Comparison of ENCODE assay signal across 9 cellular contexts in genomic region chr2:222424281-222424728, GRCh38. TPM values are rescaled to one million over a fixed set of nuclear protein-coding genes. Genes with fewer than 3 reads are reported as not detected.
DNase-seq lines count a peak whose midpoint lies in the region; ATAC-seq, FAIRE-seq and TF ChIP-seq lines count a peak whose summit lies in the region.
"Had no signal": no experiment of that assay in that cellular context is flagged by ENCODE, and none has a peak within 500 bp of the region (broad histone marks: within the 10 kb centered on the region; RNA-seq: fewer than 3 reads in every experiment).

A gene with protein sequence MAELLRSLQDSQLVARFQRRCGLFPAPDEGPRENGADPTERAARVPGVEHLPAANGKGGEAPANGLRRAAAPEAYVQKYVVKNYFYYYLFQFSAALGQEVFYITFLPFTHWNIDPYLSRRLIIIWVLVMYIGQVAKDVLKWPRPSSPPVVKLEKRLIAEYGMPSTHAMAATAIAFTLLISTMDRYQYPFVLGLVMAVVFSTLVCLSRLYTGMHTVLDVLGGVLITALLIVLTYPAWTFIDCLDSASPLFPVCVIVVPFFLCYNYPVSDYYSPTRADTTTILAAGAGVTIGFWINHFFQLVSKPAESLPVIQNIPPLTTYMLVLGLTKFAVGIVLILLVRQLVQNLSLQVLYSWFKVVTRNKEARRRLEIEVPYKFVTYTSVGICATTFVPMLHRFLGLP (plus strand): TSS chr2:222424543. CDS start chr2:222424603, 60 bp downstream.

- POLR2A ChIA-PET in A673 (lab: Charles Lee; ENCODE audit: low non-redundant PET) = no interaction called here

- intact Hi-C loops in A673 (cut with micrococcal nuclease; ENCODE audit: unreplicated experiment) = no loop called here
- intact Hi-C loops in Right ventricle myocardium superior (cut with DNase I) = no loop called here

- H3K27ac ChIP-seq in A673 (ENCODE audit: low read depth, low read length, poor library complexity, severe bottlenecking) = no peak within 1 kb of the TSS

- BruUV-seq in A673 (replicated peaks; lab: Mats Ljungman, UMichigan) = no TSS peak

- DNase-seq in A673 (ENCODE audit: low spot score) = no peak
- peak; percentile 59 for DNase-seq in activated CD8-positive, alpha-beta memory T cell treated with anti-CD3 and anti-CD28 coated beads, Interleukin-2, amount 50 U/mL, for 48 hours
- peak; percentile 42 for DNase-seq in Right ventricle myocardium superior
- peak; percentile 39 for DNase-seq in putamen (ENCODE audit: low spot score)
- DNase-seq in COLO829 (ENCODE audit: low spot score) = no peak
- DNase-seq in urothelium cell line (ENCODE audit: low spot score) = no peak

- CTCF ChIA-PET in A673 (lab: Charles Lee) = no interaction called here

- peaks cover 31% of the 10 kb centered on the region for H3K27me3 ChIP-seq in A673 (replicated peaks; ENCODE audit: insufficient read depth, low read depth, low read length, poor library complexity)

- ATAC-seq in GM19324 (IDR thresholded peaks at IDR 0.05; ENCODE audit: low FRiP score, unreplicated experiment) = peak; percentile 43
- peak; percentile 35 for ATAC-seq in HG03354 (IDR thresholded peaks at IDR 0.05; ENCODE audit: poor library complexity, severe bottlenecking, unreplicated experiment)
- peak; percentile 72 for ATAC-seq in Right ventricle myocardium superior (ENCODE audit: poor library complexity)

- no peak for FAIRE-seq in urothelium cell line (lab: Jason Lieb, UNC)
- FAIRE-seq: G401.6 had no signal

- no peaks in the 10 kb centered on the region for H3K36me3 ChIP-seq in A673 (ENCODE audit: insufficient read depth, low read length, poor library complexity, severe bottlenecking)

- no peak for TF ChIP-seq CTCF in A673 (conservative IDR thresholded peaks at IDR 0.05; ENCODE audit: low read depth, low read length)

- H3K9me3 ChIP-seq in A673 (ENCODE audit: low read depth, low read length, poor library complexity, severe bottlenecking) = no peaks in the 10 kb centered on the region

- H3K4me3 ChIP-seq in A673 (ENCODE audit: low read depth, low read length, poor library complexity, severe bottlenecking) = peak within 1 kb of the TSS; percentile 47

- no peaks in the 10 kb centered on the region for H3K4me1 ChIP-seq in A673 (ENCODE audit: insufficient read depth, low read length, poor library complexity, severe bottlenecking)

RNA-seq across cellular contexts. Expression of the gene that starts here (rescaled TPM):
- total RNA-seq in A673 (2021) (0.09 and 0.37 TPM in 2 replicates), Right ventricle myocardium superior (15.3 TPM)

Comparison
In these comparisons a context has a peak if more than half of its experiments do, and no peak if none do; other contexts are left out.
1. RNA of the gene that starts here (total RNA-seq): 15.3 TPM in Right ventricle myocardium superior (single experiment); 0.09 to 0.37 TPM in A673; every median in the first group is over 10 times any median in the second.
2. DNase-seq: peak in activated CD8-positive, alpha-beta memory T cell treated with anti-CD3 and anti-CD28 coated beads, Interleukin-2, amount 50 U/mL, for 48 hours (single experiment), Right ventricle myocardium superior (single experiment) and putamen (single experiment); none in A673 (single experiment), COLO829 (single experiment) and urothelium cell line (single experiment).
3. Peak in every context shown above with its lines, with median percentiles within 50 percentile points of each other: ATAC-seq.